Comparison of ENCODE assay signal across 11 cellular contexts in the genomic region with DNA sequence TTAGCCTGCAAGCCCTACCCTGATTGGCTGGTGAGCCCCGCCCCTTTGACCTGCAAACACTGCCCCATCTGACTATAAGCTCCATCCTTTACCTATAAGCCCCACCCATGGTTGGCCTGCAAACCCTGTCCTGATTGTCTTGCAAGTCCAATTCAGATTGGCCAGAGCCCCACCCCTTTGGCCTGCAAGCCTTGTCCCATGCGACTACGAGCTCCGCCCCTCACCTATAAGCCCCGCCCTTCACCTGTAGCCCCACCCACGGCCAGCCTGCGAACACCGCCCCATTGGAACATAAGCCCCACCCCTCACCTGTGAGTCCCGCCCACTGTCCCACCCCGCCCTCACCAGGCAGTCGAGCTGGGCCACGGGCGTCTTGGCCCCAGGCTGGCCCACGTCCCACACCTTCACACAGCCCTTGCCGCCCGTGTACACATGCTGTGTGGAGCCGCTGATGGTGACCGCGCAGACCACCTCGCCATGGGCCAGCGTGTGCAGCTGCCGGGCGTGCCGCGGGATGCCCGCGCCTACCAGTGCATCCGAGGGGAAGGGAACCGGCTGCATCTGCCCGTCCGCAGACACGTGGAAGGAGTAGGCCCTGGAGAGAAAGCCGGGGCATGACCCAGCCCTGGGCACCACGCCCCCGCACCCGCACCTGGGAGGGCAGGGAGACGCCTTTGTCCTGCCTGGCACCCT. TPM values are rescaled to one million over a fixed set of nuclear protein-coding genes. Genes with fewer than 3 reads are reported as not detected.
DNase-seq lines count a peak whose midpoint lies in the region; ATAC-seq and TF ChIP-seq lines count a peak whose summit lies in the region.
"Had no signal": no experiment of that assay in that cellular context is flagged by ENCODE, and none has a peak within 500 bp of the region (broad histone marks: within the 10 kb centered on the region; RNA-seq: fewer than 3 reads in every experiment).

No MANE protein-coding gene starts in this region.

- TF ChIP-seq CTCF in left ventricle myocardium inferior (IDR thresholded peaks at IDR 0.05; ENCODE audit: borderline replicate concordance) (no peak), epithelial cell of esophagus (IDR thresholded peaks at IDR 0.05; ENCODE audit: insufficient read depth, low read depth, low read length, missing control alignments) (no peak), progenitor cell of endocrine pancreas (IDR thresholded peaks at IDR 0.05; ENCODE audit: unreplicated experiment) (no peak)

- H3K4me3 Mint-ChIP-seq in stimulated activated memory B cell treated with anti-CD40 and anti-IgM and Interleukin-4, amounts not matched to agents 10 μg/mL and 1 μg/mL and 100 μg/mL, for 72 hours: no peak overlapping the region
- H3K4me3 Mint-ChIP-seq in progenitor cell of endocrine pancreas (ENCODE audit: low read depth): no peak overlapping the region

- H3K4me1 Mint-ChIP-seq in stimulated activated memory B cell treated with anti-CD40 and anti-IgM and Interleukin-4, amounts not matched to agents 10 μg/mL and 1 μg/mL and 100 μg/mL, for 72 hours: no peaks in the 10 kb centered on the region
- H3K4me1 Mint-ChIP-seq in progenitor cell of endocrine pancreas (ENCODE audit: low read depth): no peaks in the 10 kb centered on the region

- no peak for DNase-seq in Right ventricle myocardium superior
- no peak for DNase-seq in left ventricle myocardium inferior
- DNase-seq in NCI-H69 (lab: John Stamatoyannopoulos, UW): peak; percentile 20
- DNase-seq in epithelial cell of esophagus (ENCODE audit: low read depth): peak; percentile 27
- DNase-seq in NCI-H2081 treated with DMSO at 0.1 percent for 48 hours (lab: John Stamatoyannopoulos, UW): no peak
- no peak for DNase-seq in globus pallidus (ENCODE audit: low spot score)
- DNase-seq in progenitor cell of endocrine pancreas (ENCODE audit: low spot score, unreplicated experiment): no peak
- DNase-seq: NCI-H1436, posterior cingulate gyrus had no signal

- H3K36me3 ChIP-seq in left ventricle myocardium inferior: peaks cover 90% of the 10 kb centered on the region
- H3K36me3 ChIP-seq: BLaER1 treated with 17β-estradiol and CSF1 and Interleukin-3, amounts not matched to agents 10 nM and 100 nM had no signal

- H3K9me3 Mint-ChIP-seq in stimulated activated memory B cell treated with anti-CD40 and anti-IgM and Interleukin-4, amounts not matched to agents 10 μg/mL and 1 μg/mL and 100 μg/mL, for 72 hours: no peaks in the 10 kb centered on the region
- no peaks in the 10 kb centered on the region for H3K9me3 Mint-ChIP-seq in progenitor cell of endocrine pancreas (ENCODE audit: low read depth)

- H3K27me3 Mint-ChIP-seq in stimulated activated memory B cell treated with anti-CD40 and anti-IgM and Interleukin-4, amounts not matched to agents 10 μg/mL and 1 μg/mL and 100 μg/mL, for 72 hours: peaks cover 27% of the 10 kb centered on the region
- H3K27me3 Mint-ChIP-seq in progenitor cell of endocrine pancreas: no peaks in the 10 kb centered on the region

- H3K4me1 ChIP-seq in left ventricle myocardium inferior: no peaks in the 10 kb centered on the region

- no peak overlapping the region for H3K27ac Mint-ChIP-seq in stimulated activated memory B cell treated with anti-CD40 and anti-IgM and Interleukin-4, amounts not matched to agents 10 μg/mL and 1 μg/mL and 100 μg/mL, for 72 hours
- no peak overlapping the region for H3K27ac Mint-ChIP-seq in progenitor cell of endocrine pancreas

- peak; percentile 18 for ATAC-seq in Right ventricle myocardium superior (ENCODE audit: poor library complexity)
- peak; percentile 41 for ATAC-seq in stimulated activated memory B cell treated with anti-CD40 and anti-IgM and Interleukin-4, amounts not matched to agents 10 μg/mL and 1 μg/mL and 100 μg/mL, for 72 hours

- no peaks in the 10 kb centered on the region for H3K9me3 ChIP-seq in left ventricle myocardium inferior (replicated peaks)
- H3K9me3 ChIP-seq: BLaER1 treated with 17β-estradiol and CSF1 and Interleukin-3, amounts not matched to agents 10 nM and 100 nM had no signal

- H3K27me3 ChIP-seq in left ventricle myocardium inferior (ENCODE audit: low read depth): no peaks in the 10 kb centered on the region
- H3K27me3 ChIP-seq: BLaER1 treated with 17β-estradiol and CSF1 and Interleukin-3, amounts not matched to agents 10 nM and 100 nM had no signal

- no peak overlapping the region for H3K27ac ChIP-seq in left ventricle myocardium inferior (replicated peaks)
- H3K27ac ChIP-seq: BLaER1 treated with 17β-estradiol and CSF1 and Interleukin-3, amounts not matched to agents 10 nM and 100 nM had no signal

- no peak overlapping the region for H3K4me3 ChIP-seq in left ventricle myocardium inferior
- no peak overlapping the region for H3K4me3 ChIP-seq in epithelial cell of esophagus (ENCODE audit: low read length)
- H3K4me3 ChIP-seq: BLaER1 treated with 17β-estradiol and CSF1 and Interleukin-3, amounts not matched to agents 10 nM and 100 nM had no signal

- intact Hi-C loops in Right ventricle myocardium superior (cut with DNase I): no loop called here
- intact Hi-C loops in left ventricle myocardium inferior (cut with micrococcal nuclease): loop anchor here (10.0 kb wide), 1 partner anchor 289 kb away; no protein-coding TSS in a partner anchor

- no peaks in the 10 kb centered on the region for H3K36me3 Mint-ChIP-seq in stimulated activated memory B cell treated with anti-CD40 and anti-IgM and Interleukin-4, amounts not matched to agents 10 μg/mL and 1 μg/mL and 100 μg/mL, for 72 hours
- H3K36me3 Mint-ChIP-seq in progenitor cell of endocrine pancreas (ENCODE audit: insufficient read depth): peaks cover 24% of the 10 kb centered on the region

RNA-seq across cellular contexts. Expression of a gene that starts 22.9 kb away (rescaled TPM):
- total RNA-seq in Right ventricle myocardium superior (55.7 TPM), left ventricle myocardium inferior (53.2 TPM), progenitor cell of endocrine pancreas (147 and 160 TPM in 2 replicates)

RNA-seq across cellular contexts. Expression of a gene that starts 28.9 kb away (rescaled TPM):
- 0.70 TPM for total RNA-seq in Right ventricle myocardium superior
- total RNA-seq in left ventricle myocardium inferior: 1.3 TPM
- 18.4 and 21.0 TPM in 2 replicates for total RNA-seq in progenitor cell of endocrine pancreas

RNA-seq across cellular contexts. Expression of a gene that starts 56.1 kb away (rescaled TPM):
- total RNA-seq in Right ventricle myocardium superior (760 TPM), left ventricle myocardium inferior (799 TPM), progenitor cell of endocrine pancreas (469 and 507 TPM in 2 replicates)

Comparison
In these comparisons a context has a peak if more than half of its experiments do, and no peak if none do; other contexts are left out.
1. DNase-seq: peak in NCI-H69 (single experiment) and epithelial cell of esophagus (single experiment); none in Right ventricle myocardium superior (single experiment), left ventricle myocardium inferior (single experiment), NCI-H2081 treated with DMSO at 0.1 percent for 48 hours (single experiment), globus pallidus (single experiment) and progenitor cell of endocrine pancreas (single experiment).